In genomic region chr6:29016559-29017427, GRCh38 we compare ENCODE assay signal across 1 cellular context.
TF ChIP-seq lines count a peak whose summit lies in the region.

No MANE protein-coding gene starts in this region.

TF ChIP-seq in HEK293, 187 proteins besides CTCF, POLR2A, EP300 and RAD21 (continued from another document and continues in another):
- TF ChIP-seq ZNF518A (tag by site-specific recombination; conservative IDR thresholded peaks at IDR 0.05; ENCODE audit: low read depth) = 0 out of 2 replicates have a peak, but pooled peaks have one; percentile 36
- TF ChIP-seq ZBTB17 (tag by site-specific recombination; IDR thresholded peaks at IDR 0.05) = peak; percentile 77
- peak; percentile 54; the same call in 1 of the 2 replicates for TF ChIP-seq YY2 (tag by site-specific recombination; IDR thresholded peaks at IDR 0.05)
- peak; percentile 73 for TF ChIP-seq ZEB2 (tag by site-specific recombination; IDR thresholded peaks at IDR 0.05)
- no peak for TF ChIP-seq ZNF114 (tag by site-specific recombination; IDR thresholded peaks at IDR 0.05)
- peak; percentile 97 for TF ChIP-seq ZNF2 (tag by site-specific recombination; IDR thresholded peaks at IDR 0.05)
- TF ChIP-seq, protein P1, sequence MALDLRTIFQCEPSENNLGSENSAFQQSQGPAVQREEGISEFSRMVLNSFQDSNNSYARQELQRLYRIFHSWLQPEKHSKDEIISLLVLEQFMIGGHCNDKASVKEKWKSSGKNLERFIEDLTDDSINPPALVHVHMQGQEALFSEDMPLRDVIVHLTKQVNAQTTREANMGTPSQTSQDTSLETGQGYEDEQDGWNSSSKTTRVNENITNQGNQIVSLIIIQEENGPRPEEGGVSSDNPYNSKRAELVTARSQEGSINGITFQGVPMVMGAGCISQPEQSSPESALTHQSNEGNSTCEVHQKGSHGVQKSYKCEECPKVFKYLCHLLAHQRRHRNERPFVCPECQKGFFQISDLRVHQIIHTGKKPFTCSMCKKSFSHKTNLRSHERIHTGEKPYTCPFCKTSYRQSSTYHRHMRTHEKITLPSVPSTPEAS (tag by site-specific recombination; IDR thresholded peaks at IDR 0.05) = peak; percentile 27; the same call in 1 of the 2 replicates
- TF ChIP-seq IKZF3 (tag by site-specific recombination; IDR thresholded peaks at IDR 0.05) = peak; percentile 59
- peak; percentile 36; the same call in 1 of the 2 replicates for TF ChIP-seq ZNF558 (tag by site-specific recombination; IDR thresholded peaks at IDR 0.05)
- TF ChIP-seq ZBTB8A (tag by site-specific recombination; IDR thresholded peaks at IDR 0.05) = peak; percentile 31
- 0 out of 2 replicates have a peak, but pooled peaks have one; percentile 14 for TF ChIP-seq ZNF843 (tag by site-specific recombination; IDR thresholded peaks at IDR 0.05)
- TF ChIP-seq MEIS1 (CRISPR knock-in tag; IDR thresholded peaks at IDR 0.05; ENCODE audit: borderline replicate concordance) = no peak
- TF ChIP-seq ZNF660 (tag by site-specific recombination; IDR thresholded peaks at IDR 0.05) = 0 out of 2 replicates have a peak, but pooled peaks have one; percentile 71
- TF ChIP-seq ZXDB (tag by site-specific recombination; IDR thresholded peaks at IDR 0.05) = peak; percentile 53; the same call in 1 of the 2 replicates
- TF ChIP-seq, protein P2, sequence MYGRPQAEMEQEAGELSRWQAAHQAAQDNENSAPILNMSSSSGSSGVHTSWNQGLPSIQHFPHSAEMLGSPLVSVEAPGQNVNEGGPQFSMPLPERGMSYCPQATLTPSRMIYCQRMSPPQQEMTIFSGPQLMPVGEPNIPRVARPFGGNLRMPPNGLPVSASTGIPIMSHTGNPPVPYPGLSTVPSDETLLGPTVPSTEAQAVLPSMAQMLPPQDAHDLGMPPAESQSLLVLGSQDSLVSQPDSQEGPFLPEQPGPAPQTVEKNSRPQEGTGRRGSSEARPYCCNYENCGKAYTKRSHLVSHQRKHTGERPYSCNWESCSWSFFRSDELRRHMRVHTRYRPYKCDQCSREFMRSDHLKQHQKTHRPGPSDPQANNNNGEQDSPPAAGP (tag by site-specific recombination; IDR thresholded peaks at IDR 0.05) = peak; percentile 50; the same call in 1 of the 2 replicates
- no peak for TF ChIP-seq ZNF548 (tag by site-specific recombination; IDR thresholded peaks at IDR 0.05)
- TF ChIP-seq ZNF155 (tag by site-specific recombination; IDR thresholded peaks at IDR 0.05) = no peak
- TF ChIP-seq, protein P3, sequence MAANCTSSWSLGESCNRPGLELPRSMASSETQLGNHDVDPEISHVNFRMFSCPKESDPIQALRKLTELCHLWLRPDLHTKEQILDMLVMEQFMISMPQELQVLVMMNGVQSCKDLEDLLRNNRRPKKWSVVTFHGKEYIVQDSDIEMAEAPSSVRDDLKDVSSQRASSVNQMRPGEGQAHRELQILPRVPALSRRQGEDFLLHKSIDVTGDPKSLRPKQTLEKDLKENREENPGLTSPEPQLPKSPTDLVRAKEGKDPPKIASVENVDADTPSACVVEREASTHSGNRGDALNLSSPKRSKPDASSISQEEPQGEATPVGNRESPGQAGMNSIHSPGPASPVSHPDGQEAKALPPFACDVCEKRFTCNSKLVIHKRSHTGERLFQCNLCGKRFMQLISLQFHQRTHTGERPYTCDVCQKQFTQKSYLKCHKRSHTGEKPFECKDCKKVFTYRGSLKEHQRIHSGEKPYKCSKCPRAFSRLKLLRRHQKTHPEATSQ (tag by site-specific recombination; IDR thresholded peaks at IDR 0.05) = no peak
- TF ChIP-seq ZNF175 (tag by site-specific recombination; IDR thresholded peaks at IDR 0.05) = no peak
- TF ChIP-seq KLF1 (tag by site-specific recombination; IDR thresholded peaks at IDR 0.05) = no peak
- TF ChIP-seq ZFP37 (tag by site-specific recombination; IDR thresholded peaks at IDR 0.05) = peak; percentile 86
- TF ChIP-seq MZF1 (tag by site-specific recombination; IDR thresholded peaks at IDR 0.05; ENCODE audit: borderline replicate concordance) = peak; percentile 93; the same call in 1 of the 2 replicates
- TF ChIP-seq KLF8 (tag by site-specific recombination; IDR thresholded peaks at IDR 0.05) = peak; percentile 18; the same call in 1 of the 2 replicates
- 0 out of 2 replicates have a peak, but pooled peaks have one; percentile 34 for TF ChIP-seq ZNF24 (tag by site-specific recombination; IDR thresholded peaks at IDR 0.05)
- peak; percentile 65 for TF ChIP-seq ZNF366 (tag by site-specific recombination; conservative IDR thresholded peaks at IDR 0.05)
- peak; percentile 60 for TF ChIP-seq YY1 (tag by site-specific recombination; IDR thresholded peaks at IDR 0.05)
- TF ChIP-seq, protein P4, sequence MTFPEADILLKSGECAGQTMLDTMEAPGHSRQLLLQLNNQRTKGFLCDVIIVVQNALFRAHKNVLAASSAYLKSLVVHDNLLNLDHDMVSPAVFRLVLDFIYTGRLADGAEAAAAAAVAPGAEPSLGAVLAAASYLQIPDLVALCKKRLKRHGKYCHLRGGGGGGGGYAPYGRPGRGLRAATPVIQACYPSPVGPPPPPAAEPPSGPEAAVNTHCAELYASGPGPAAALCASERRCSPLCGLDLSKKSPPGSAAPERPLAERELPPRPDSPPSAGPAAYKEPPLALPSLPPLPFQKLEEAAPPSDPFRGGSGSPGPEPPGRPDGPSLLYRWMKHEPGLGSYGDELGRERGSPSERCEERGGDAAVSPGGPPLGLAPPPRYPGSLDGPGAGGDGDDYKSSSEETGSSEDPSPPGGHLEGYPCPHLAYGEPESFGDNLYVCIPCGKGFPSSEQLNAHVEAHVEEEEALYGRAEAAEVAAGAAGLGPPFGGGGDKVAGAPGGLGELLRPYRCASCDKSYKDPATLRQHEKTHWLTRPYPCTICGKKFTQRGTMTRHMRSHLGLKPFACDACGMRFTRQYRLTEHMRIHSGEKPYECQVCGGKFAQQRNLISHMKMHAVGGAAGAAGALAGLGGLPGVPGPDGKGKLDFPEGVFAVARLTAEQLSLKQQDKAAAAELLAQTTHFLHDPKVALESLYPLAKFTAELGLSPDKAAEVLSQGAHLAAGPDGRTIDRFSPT (tag by site-specific recombination; IDR thresholded peaks at IDR 0.05) = peak; percentile 38; the same call in 1 of the 2 replicates
- 0 out of 2 replicates have a peak, but pooled peaks have one; percentile 5 for TF ChIP-seq GLIS1 (tag by site-specific recombination; IDR thresholded peaks at IDR 0.05)
- TF ChIP-seq ZNF692 (tag by site-specific recombination; IDR thresholded peaks at IDR 0.05) = peak; percentile 77
- TF ChIP-seq ZFP69B (tag by site-specific recombination; IDR thresholded peaks at IDR 0.05) = peak; percentile 12; the same call in 1 of the 2 replicates
- peak; percentile 42; the same call in 1 of the 2 replicates for TF ChIP-seq ZBTB48 (tag by site-specific recombination; IDR thresholded peaks at IDR 0.05)
- TF ChIP-seq, protein P5, sequence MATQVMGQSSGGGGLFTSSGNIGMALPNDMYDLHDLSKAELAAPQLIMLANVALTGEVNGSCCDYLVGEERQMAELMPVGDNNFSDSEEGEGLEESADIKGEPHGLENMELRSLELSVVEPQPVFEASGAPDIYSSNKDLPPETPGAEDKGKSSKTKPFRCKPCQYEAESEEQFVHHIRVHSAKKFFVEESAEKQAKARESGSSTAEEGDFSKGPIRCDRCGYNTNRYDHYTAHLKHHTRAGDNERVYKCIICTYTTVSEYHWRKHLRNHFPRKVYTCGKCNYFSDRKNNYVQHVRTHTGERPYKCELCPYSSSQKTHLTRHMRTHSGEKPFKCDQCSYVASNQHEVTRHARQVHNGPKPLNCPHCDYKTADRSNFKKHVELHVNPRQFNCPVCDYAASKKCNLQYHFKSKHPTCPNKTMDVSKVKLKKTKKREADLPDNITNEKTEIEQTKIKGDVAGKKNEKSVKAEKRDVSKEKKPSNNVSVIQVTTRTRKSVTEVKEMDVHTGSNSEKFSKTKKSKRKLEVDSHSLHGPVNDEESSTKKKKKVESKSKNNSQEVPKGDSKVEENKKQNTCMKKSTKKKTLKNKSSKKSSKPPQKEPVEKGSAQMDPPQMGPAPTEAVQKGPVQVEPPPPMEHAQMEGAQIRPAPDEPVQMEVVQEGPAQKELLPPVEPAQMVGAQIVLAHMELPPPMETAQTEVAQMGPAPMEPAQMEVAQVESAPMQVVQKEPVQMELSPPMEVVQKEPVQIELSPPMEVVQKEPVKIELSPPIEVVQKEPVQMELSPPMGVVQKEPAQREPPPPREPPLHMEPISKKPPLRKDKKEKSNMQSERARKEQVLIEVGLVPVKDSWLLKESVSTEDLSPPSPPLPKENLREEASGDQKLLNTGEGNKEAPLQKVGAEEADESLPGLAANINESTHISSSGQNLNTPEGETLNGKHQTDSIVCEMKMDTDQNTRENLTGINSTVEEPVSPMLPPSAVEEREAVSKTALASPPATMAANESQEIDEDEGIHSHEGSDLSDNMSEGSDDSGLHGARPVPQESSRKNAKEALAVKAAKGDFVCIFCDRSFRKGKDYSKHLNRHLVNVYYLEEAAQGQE (tag by site-specific recombination; IDR thresholded peaks at IDR 0.05) = peak; percentile 31; the same call in 1 of the 2 replicates
- 0 out of 2 replicates have a peak, but pooled peaks have one; percentile 15 for TF ChIP-seq WT1 (tag by site-specific recombination; IDR thresholded peaks at IDR 0.05)
- TF ChIP-seq ZNF629 (tag by site-specific recombination; IDR thresholded peaks at IDR 0.05) = peak; percentile 64
- TF ChIP-seq ZNF391 (tag by site-specific recombination; IDR thresholded peaks at IDR 0.05; ENCODE audit: borderline replicate concordance, low read depth) = peak; percentile 53; the same call in 1 of the 2 replicates
- TF ChIP-seq ZNF623 (tag by site-specific recombination; IDR thresholded peaks at IDR 0.05) = no peak
- peak; percentile 22; the same call in 1 of the 2 replicates for TF ChIP-seq ZNF513 (tag by site-specific recombination; IDR thresholded peaks at IDR 0.05)
- TF ChIP-seq ZNF600 (tag by site-specific recombination; IDR thresholded peaks at IDR 0.05) = peak; percentile 72
- TF ChIP-seq ZNF654 (tag by site-specific recombination; IDR thresholded peaks at IDR 0.05; ENCODE audit: low read depth) = peak; percentile 65
- no peak for TF ChIP-seq SP3 (tag by site-specific recombination; IDR thresholded peaks at IDR 0.05)
- TF ChIP-seq BCL11A (tag by site-specific recombination; IDR thresholded peaks at IDR 0.05; ENCODE audit: low read depth) = peak; percentile 52; the same call in 1 of the 2 replicates
